27 cellular contexts compared by ENCODE assay signal in the genomic region with DNA sequence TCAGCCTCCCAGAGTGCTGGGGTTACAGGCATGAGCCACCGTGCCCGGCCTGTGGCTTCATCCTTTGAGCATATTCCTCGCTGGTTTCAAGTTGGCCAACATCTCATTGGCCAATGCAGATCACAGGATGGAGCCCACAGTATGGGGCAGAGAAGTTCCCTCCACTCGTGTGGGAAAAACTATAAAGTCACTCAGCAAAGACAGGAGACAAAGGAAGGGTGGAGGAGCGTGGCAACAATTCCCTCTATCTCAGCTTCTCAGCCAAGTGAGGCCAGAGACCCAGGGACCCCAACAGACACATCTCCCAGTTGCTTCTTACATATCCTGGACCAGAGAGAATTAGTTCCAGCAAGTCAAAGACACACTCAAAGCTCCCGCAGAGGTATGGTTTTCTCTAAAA.
"Had no signal": no experiment of that assay in that cellular context is flagged by ENCODE, and none has a peak within 500 bp of the region (broad histone marks: within the 10 kb centered on the region; RNA-seq: fewer than 3 reads in every experiment).

No MANE protein-coding gene starts in this region.

- ATAC-seq: left colon; left lung; lower lobe of right lung; natural killer cell; right cardiac atrium; sciatic nerve; stimulated activated naive B cell treated with anti-CD40 and anti-IgM and Interleukin-4, amounts not matched to agents 10 μg/mL and 1 μg/mL and 100 μg/mL, for 72 hours; stimulated activated naive CD8-positive, alpha-beta T cell treated with anti-CD3 and anti-CD28 coated beads, Interleukin-15, Interleukin-2, amounts not matched to agents 100 U/mL and 50 U/mL, for 24 hours; upper lobe of right lung had no signal

- H3K4me1 Mint-ChIP-seq: natural killer cell; nephron progenitor cell; neural progenitor cell; stimulated activated naive B cell treated with anti-CD40 and anti-IgM and Interleukin-4, amounts not matched to agents 10 μg/mL and 1 μg/mL and 100 μg/mL, for 72 hours had no signal

- H3K4me3 Mint-ChIP-seq: natural killer cell; nephron progenitor cell; neural progenitor cell; stimulated activated naive B cell treated with anti-CD40 and anti-IgM and Interleukin-4, amounts not matched to agents 10 μg/mL and 1 μg/mL and 100 μg/mL, for 72 hours had no signal

- H3K27ac Mint-ChIP-seq: natural killer cell; nephron progenitor cell; neural progenitor cell; progenitor cell of endocrine pancreas; stimulated activated naive B cell treated with anti-CD40 and anti-IgM and Interleukin-4, amounts not matched to agents 10 μg/mL and 1 μg/mL and 100 μg/mL, for 72 hours had no signal

- H3K9me3 Mint-ChIP-seq: natural killer cell, nephron progenitor cell had no signal

- H3K36me3 Mint-ChIP-seq: natural killer cell; neural progenitor cell; stimulated activated naive B cell treated with anti-CD40 and anti-IgM and Interleukin-4, amounts not matched to agents 10 μg/mL and 1 μg/mL and 100 μg/mL, for 72 hours had no signal

- DNase-seq: hippocampal formation; kidney; left colon; left lung; lower lobe of right lung; mammary epithelial cell; mesenchymal stem cell; natural killer cell; nephron progenitor cell; occipital lobe; ovary; retina; right cardiac atrium; stimulated activated CD4-positive, alpha-beta T cell treated with anti-CD3 and anti-CD28 coated beads, Interleukin-12 subunit alpha, Interleukin-12 subunit beta, amount 100 ng/mL, for 4 hours; stimulated activated CD4-positive, alpha-beta T cell treated with anti-CD3 and anti-CD28 coated beads, Interleukin-15, amount 100 ng/mL, for 24 hours; stimulated activated CD4-positive, alpha-beta T cell treated with anti-CD3 and anti-CD28 coated beads, Interleukin-2, amount 100 ng/mL, for 24 hours; stimulated activated CD4-positive, alpha-beta T cell treated with anti-CD3 and anti-CD28 coated beads, Interleukin-4, amount 100 ng/mL, for 1 hour; stimulated activated naive B cell treated with anti-CD40 and anti-IgM and Interleukin-4, amounts not matched to agents 10 μg/mL and 1 μg/mL and 100 μg/mL, for 72 hours; stimulated activated naive CD8-positive, alpha-beta T cell treated with anti-CD3 and anti-CD28 coated beads, Interleukin-15, Interleukin-2, amounts not matched to agents 100 U/mL and 50 U/mL, for 24 hours; stomach; testis; thyroid gland; transverse colon; upper lobe of right lung had no signal
